ENCODE assay signal across 1 cellular context in genomic region chr5:157511656-157512644, GRCh38.
TF ChIP-seq lines count a peak whose summit lies in the region.

No MANE protein-coding gene starts in this region.

TF ChIP-seq in HepG2, 621 proteins besides CTCF, POLR2A, EP300 and RAD21 (continued from another document):
- TF ChIP-seq ZBTB25 (CRISPR knock-in tag; IDR thresholded peaks at IDR 0.05) (no peak), BCL6 (CRISPR knock-in tag; IDR thresholded peaks at IDR 0.05) (peak; percentile 98), ZGPAT (CRISPR knock-in tag; IDR thresholded peaks at IDR 0.05) (peak; percentile 57; the same call in 1 of the 2 replicates), GLMP (CRISPR knock-in tag; IDR thresholded peaks at IDR 0.05; ENCODE audit: borderline replicate concordance) (no peak), NFE2 (CRISPR knock-in tag; IDR thresholded peaks at IDR 0.05) (no peak), ZNF558 (CRISPR knock-in tag; IDR thresholded peaks at IDR 0.05; ENCODE audit: borderline replicate concordance) (no peak), FUBP1 (CRISPR knock-in tag; IDR thresholded peaks at IDR 0.05; ENCODE audit: borderline replicate concordance) (no peak), HOXD1 (CRISPR knock-in tag; IDR thresholded peaks at IDR 0.05) (no peak), ZNF687 (CRISPR knock-in tag; IDR thresholded peaks at IDR 0.05) (peak; percentile 41; the same call in 1 of the 2 replicates), ZNF30 (CRISPR knock-in tag; IDR thresholded peaks at IDR 0.05) (no peak), HNRNPL (IDR thresholded peaks at IDR 0.05; ENCODE audit: low read depth, low read length) (no peak), ARID5B (CRISPR knock-in tag; IDR thresholded peaks at IDR 0.05) (peak; percentile 65), SP5 (CRISPR knock-in tag; IDR thresholded peaks at IDR 0.05; ENCODE audit: borderline replicate concordance, low read depth) (no peak), NR2F6 (IDR thresholded peaks at IDR 0.05) (peak; percentile 51; the same call in 1 of the 2 replicates), NR2F6 (CRISPR knock-in tag; IDR thresholded peaks at IDR 0.05) (peak; percentile 78), CCDC6 (CRISPR knock-in tag; IDR thresholded peaks at IDR 0.05) (no peak), ARNTL (CRISPR knock-in tag; IDR thresholded peaks at IDR 0.05) (no peak), POGZ (CRISPR knock-in tag; IDR thresholded peaks at IDR 0.05) (0 out of 2 replicates have a peak, but pooled peaks have one; percentile 48)
TF ChIP-seq in HepG2: peak in this region for 56.
